Comparison of ENCODE assay signal across 22 cellular contexts in the genomic region with DNA sequence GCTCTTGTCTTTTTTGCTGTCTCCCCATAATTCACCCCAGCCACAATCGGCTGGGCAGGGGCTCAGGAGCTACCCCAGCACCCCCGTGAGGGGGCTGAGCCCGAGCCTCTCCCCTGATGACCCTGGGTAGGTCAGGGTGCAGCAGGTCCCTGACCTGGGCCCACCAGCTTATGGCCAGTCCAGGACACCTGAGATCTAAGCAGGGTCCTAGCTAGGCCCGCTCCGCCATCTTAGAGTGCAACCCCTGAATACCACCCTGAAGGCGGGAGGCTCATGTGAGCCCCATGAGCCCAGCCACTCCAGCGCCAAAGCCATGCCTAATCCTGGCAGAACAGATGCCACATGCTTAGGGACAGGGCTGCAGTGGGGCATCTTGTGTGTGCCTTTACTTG. TPM values are rescaled to one million over a fixed set of nuclear protein-coding genes. Genes with fewer than 3 reads are reported as not detected.
DNase-seq lines count a peak whose midpoint lies in the region; ATAC-seq, FAIRE-seq and TF ChIP-seq lines count a peak whose summit lies in the region.
"Had no signal": no experiment of that assay in that cellular context is flagged by ENCODE, and none has a peak within 500 bp of the region (broad histone marks: within the 10 kb centered on the region; RNA-seq: fewer than 3 reads in every experiment).

No MANE protein-coding gene starts in this region.

- H3K4me3 Mint-ChIP-seq in GM23338 (no peak overlapping the region), brain (no peak overlapping the region), progenitor cell of endocrine pancreas (ENCODE audit: low read depth) (no peak overlapping the region)
- H3K4me3 Mint-ChIP-seq: CD4-positive, alpha-beta memory T cell had no signal

- H4K20me1 ChIP-seq in DND-41 (ENCODE audit: insufficient read depth, low read length) (peaks cover 3% of the 10 kb centered on the region), GM23338 (replicated peaks; ENCODE audit: insufficient read depth) (no peaks in the 10 kb centered on the region)

- no peak for FAIRE-seq in pancreas (lab: Jason Lieb, UNC)
- FAIRE-seq: GM12878, H54 had no signal

- H3K4me1 ChIP-seq in DND-41 (ENCODE audit: insufficient read depth, low read length) (no peaks in the 10 kb centered on the region), GM23338 (ENCODE audit: insufficient read depth) (no peaks in the 10 kb centered on the region), pancreas (no peaks in the 10 kb centered on the region)
- H3K4me1 ChIP-seq: Caco-2, SJSA1 had no signal

- TF ChIP-seq CTCF in DND-41 (IDR thresholded peaks at IDR 0.05; ENCODE audit: borderline replicate concordance, extremely low read depth, low read length, poor library complexity, severe bottlenecking): no peak
- no peak for TF ChIP-seq CTCF in GM23338 (conservative IDR thresholded peaks at IDR 0.05; ENCODE audit: low read depth in 2 of 2)
- no peak for TF ChIP-seq CTCF in brain (conservative IDR thresholded peaks at IDR 0.05)
- no peak for TF ChIP-seq CTCF in progenitor cell of endocrine pancreas (IDR thresholded peaks at IDR 0.05; ENCODE audit: unreplicated experiment)
- no peak for TF ChIP-seq CTCF in pancreas (IDR thresholded peaks at IDR 0.05)

- H3K36me3 ChIP-seq in DND-41 (ENCODE audit: insufficient read depth, low read length) (peaks cover 40% of the 10 kb centered on the region), GM23338 (ENCODE audit: insufficient read depth) (no peaks in the 10 kb centered on the region), pancreas (peaks cover 0 to 37% (median 6%) of the 10 kb centered on the region in 3 donors)

- H3K27me3 ChIP-seq in DND-41 (ENCODE audit: insufficient read depth, low read length, poor library complexity) (no peaks in the 10 kb centered on the region), GM23338 (ENCODE audit: insufficient read depth) (no peaks in the 10 kb centered on the region), pancreas (no peaks in the 10 kb centered on the region)
- H3K27me3 ChIP-seq: BLaER1, SJSA1 had no signal

- no peak overlapping the region for H2AFZ ChIP-seq in DND-41 (ENCODE audit: low read depth, low read length)
- no peak overlapping the region for H2AFZ ChIP-seq in GM23338

- no peak overlapping the region for H3K27ac Mint-ChIP-seq in GM23338
- H3K27ac Mint-ChIP-seq in brain: peak overlapping the region in 3 of 5 experiments; percentile 22 to 86 (median 29)
- peak overlapping the region; percentile 88 for H3K27ac Mint-ChIP-seq in progenitor cell of endocrine pancreas

- H3K27me3 Mint-ChIP-seq in GM23338 (ENCODE audit: insufficient read depth, low read depth, poor library complexity) (peaks cover 17% of the 10 kb centered on the region), brain (no peaks in the 10 kb centered on the region), progenitor cell of endocrine pancreas (no peaks in the 10 kb centered on the region)
- H3K27me3 Mint-ChIP-seq: CD4-positive, alpha-beta memory T cell had no signal

- H3K9me3 Mint-ChIP-seq in GM23338: no peaks in the 10 kb centered on the region; the same call in 2 of the 3 replicates
- H3K9me3 Mint-ChIP-seq in brain: no peaks in the 10 kb centered on the region
- H3K9me3 Mint-ChIP-seq in progenitor cell of endocrine pancreas (ENCODE audit: low read depth): no peaks in the 10 kb centered on the region
- H3K9me3 Mint-ChIP-seq: CD4-positive, alpha-beta memory T cell had no signal

- no peak for DNase-seq in DND-41
- no peak for DNase-seq in GM23338 (ENCODE audit: low spot score)
- DNase-seq in progenitor cell of endocrine pancreas (ENCODE audit: low spot score, unreplicated experiment): no peak
- DNase-seq in ACHN: no peak
- no peak for DNase-seq in pancreas
- DNase-seq: Caco-2; CD4-positive, alpha-beta memory T cell; DMS 273 treated with DMSO at 0.1 percent for 48 hours; DMS79 treated with DMSO at 0.1 percent for 48 hours; KBM-7; MM.1S; NCI-H1048; NCI-H1417 treated with DMSO at 0.1 percent for 48 hours; NCI-H187; NCI-H446; NCI-H526 treated with DMSO at 0.1 percent for 48 hours had no signal

- WGBS in pancreas, 2 donors: 91 to 94% methylated on average over 7 of the region's 7 CpGs

- no peak overlapping the region for H3K4me2 ChIP-seq in DND-41 (ENCODE audit: insufficient read depth, low read length)
- H3K4me2 ChIP-seq in GM23338: no peak overlapping the region
- H3K4me2 ChIP-seq: BLaER1 had no signal

- peak; percentile 28; the same call in 1 of the 3 replicates for ATAC-seq in DND-41 (ENCODE audit: insufficient read depth, low read depth)
- no peak for ATAC-seq in GM23338
- no peak for ATAC-seq in HG03378 (IDR thresholded peaks at IDR 0.05; ENCODE audit: unreplicated experiment)
- no peak for ATAC-seq in pancreas
- ATAC-seq: GM12878 had no signal

- in situ Hi-C loops in ACHN (cut with HindIII; ENCODE audit: low pct_ligation_motif_present, low pct_unique_long_range_greater_than_20kb, low sequenced_read_pairs): no loop called here

- H3K79me2 ChIP-seq in DND-41 (ENCODE audit: insufficient read depth, low read length) (no peaks in the 10 kb centered on the region), GM23338 (replicated peaks; ENCODE audit: insufficient read depth) (no peaks in the 10 kb centered on the region)

- intact Hi-C loops in pancreas (cut with DNase I): no loop called here

- H3F3A ChIP-seq in GM23338 (replicated peaks; ENCODE audit: low read depth): no peaks in the 10 kb centered on the region; the same call in 1 of the 2 replicates

- no peaks in the 10 kb centered on the region for H3K9me3 ChIP-seq in DND-41 (ENCODE audit: insufficient read depth, low read length, severe bottlenecking)
- no peaks in the 10 kb centered on the region for H3K9me3 ChIP-seq in pancreas
- H3K9me3 ChIP-seq: BLaER1, Caco-2, SJSA1 had no signal

- H3K9ac ChIP-seq in DND-41 (ENCODE audit: low read depth, low read length): no peak overlapping the region
- H3K9ac ChIP-seq: BLaER1 had no signal

- H3K36me3 Mint-ChIP-seq in GM23338 (ENCODE audit: low read depth) (peaks cover 26% of the 10 kb centered on the region), brain (peaks cover 16% of the 10 kb centered on the region), progenitor cell of endocrine pancreas (ENCODE audit: insufficient read depth) (peaks cover 6% of the 10 kb centered on the region)

- H3K4me3 ChIP-seq in DND-41 (ENCODE audit: low read depth in 1 of 2, low read length in 2 of 2) (no peak overlapping the region), GM23338 (no peak overlapping the region), pancreas (no peak overlapping the region)
- H3K4me3 ChIP-seq: BLaER1, GM12878, SJSA1 had no signal

- H3K4me1 Mint-ChIP-seq in GM23338: peaks cover 4% of the 10 kb centered on the region; the same call in 1 of the 3 replicates
- H3K4me1 Mint-ChIP-seq in brain: no peaks in the 10 kb centered on the region
- H3K4me1 Mint-ChIP-seq in progenitor cell of endocrine pancreas (ENCODE audit: low read depth): no peaks in the 10 kb centered on the region

- H3K9me2 ChIP-seq in GM23338 (ENCODE audit: insufficient read depth): no peaks in the 10 kb centered on the region

- H3K27ac ChIP-seq in DND-41 (ENCODE audit: low read length): no peak overlapping the region
- no peak overlapping the region for H3K27ac ChIP-seq in GM23338 (ENCODE audit: low read depth)
- no peak overlapping the region for H3K27ac ChIP-seq in pancreas
- H3K27ac ChIP-seq: BLaER1, SJSA1 had no signal

TF ChIP-seq in GM23338, 12 proteins besides CTCF, POLR2A, EP300 and RAD21:
- TF ChIP-seq, protein P1, sequence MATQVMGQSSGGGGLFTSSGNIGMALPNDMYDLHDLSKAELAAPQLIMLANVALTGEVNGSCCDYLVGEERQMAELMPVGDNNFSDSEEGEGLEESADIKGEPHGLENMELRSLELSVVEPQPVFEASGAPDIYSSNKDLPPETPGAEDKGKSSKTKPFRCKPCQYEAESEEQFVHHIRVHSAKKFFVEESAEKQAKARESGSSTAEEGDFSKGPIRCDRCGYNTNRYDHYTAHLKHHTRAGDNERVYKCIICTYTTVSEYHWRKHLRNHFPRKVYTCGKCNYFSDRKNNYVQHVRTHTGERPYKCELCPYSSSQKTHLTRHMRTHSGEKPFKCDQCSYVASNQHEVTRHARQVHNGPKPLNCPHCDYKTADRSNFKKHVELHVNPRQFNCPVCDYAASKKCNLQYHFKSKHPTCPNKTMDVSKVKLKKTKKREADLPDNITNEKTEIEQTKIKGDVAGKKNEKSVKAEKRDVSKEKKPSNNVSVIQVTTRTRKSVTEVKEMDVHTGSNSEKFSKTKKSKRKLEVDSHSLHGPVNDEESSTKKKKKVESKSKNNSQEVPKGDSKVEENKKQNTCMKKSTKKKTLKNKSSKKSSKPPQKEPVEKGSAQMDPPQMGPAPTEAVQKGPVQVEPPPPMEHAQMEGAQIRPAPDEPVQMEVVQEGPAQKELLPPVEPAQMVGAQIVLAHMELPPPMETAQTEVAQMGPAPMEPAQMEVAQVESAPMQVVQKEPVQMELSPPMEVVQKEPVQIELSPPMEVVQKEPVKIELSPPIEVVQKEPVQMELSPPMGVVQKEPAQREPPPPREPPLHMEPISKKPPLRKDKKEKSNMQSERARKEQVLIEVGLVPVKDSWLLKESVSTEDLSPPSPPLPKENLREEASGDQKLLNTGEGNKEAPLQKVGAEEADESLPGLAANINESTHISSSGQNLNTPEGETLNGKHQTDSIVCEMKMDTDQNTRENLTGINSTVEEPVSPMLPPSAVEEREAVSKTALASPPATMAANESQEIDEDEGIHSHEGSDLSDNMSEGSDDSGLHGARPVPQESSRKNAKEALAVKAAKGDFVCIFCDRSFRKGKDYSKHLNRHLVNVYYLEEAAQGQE (IDR thresholded peaks at IDR 0.05; ENCODE audit: unreplicated experiment): no peak
- no peak for TF ChIP-seq ZNF331 (CRISPR knock-in tag; IDR thresholded peaks at IDR 0.05; ENCODE audit: low read depth)
- no peak for TF ChIP-seq CREB1 (CRISPR knock-in tag; IDR thresholded peaks at IDR 0.05; ENCODE audit: low read depth)
- peak; percentile 25; the same call in 1 of the 2 replicates for TF ChIP-seq POLR2AphosphoS5 (IDR thresholded peaks at IDR 0.05; ENCODE audit: low read depth)
- no peak for TF ChIP-seq EZH2phosphoT487 (IDR thresholded peaks at IDR 0.05; ENCODE audit: unreplicated experiment)

RNA-seq across cellular contexts. Expression of gene STK25, which starts 16.2 kb away (rescaled TPM):
- 275 and 304 TPM in 2 replicates for total RNA-seq in GM23338 (2014; rRNA removed; shearing (Covaris generic))
- polyA plus RNA-seq in GM23338 (2016; fragmentation: Nextera tagmentation; extraction: Ambion mirVana) (125 and 142 TPM in 2 replicates), brain (ENCODE audit: insufficient read depth, low read depth, low replicate concordance) (189 TPM), pancreas (100 to 1,000 TPM; 265 to 282 TPM)
- total RNA-seq in progenitor cell of endocrine pancreas (217 and 226 TPM in 2 replicates), pancreas (100 to 1,000 TPM in 1 of 6 donors, 10 to 100 TPM in 5; 60.6 to 103 (median 71.7) TPM)
